ENCODE assay signal across 11 cellular contexts in genomic region chr10:49408437-49409306, GRCh38. TPM values are rescaled to one million over a fixed set of nuclear protein-coding genes. Genes with fewer than 3 reads are reported as not detected.
DNase-seq lines count a peak whose midpoint lies in the region; TF ChIP-seq lines count a peak whose summit lies in the region.
"Had no signal": no experiment of that assay in that cellular context is flagged by ENCODE, and none has a peak within 500 bp of the region (broad histone marks: within the 10 kb centered on the region; RNA-seq: fewer than 3 reads in every experiment).

No MANE protein-coding gene starts in this region.

- CTCF ChIA-PET in SK-N-SH (lab: Yijun Ruan, JAX): interaction anchor here (0.6 to 17.1 kb wide), 38 partner anchors 9 to 884 kb away, joined by 3 to 425 read pairs (median 6); partner anchors contain the start of genes C10orf71, DRGX and TMEM273

- H3K4me2 ChIP-seq in SK-N-SH: no peak overlapping the region
- H3K4me2 ChIP-seq: A549 had no signal

- no peaks in the 10 kb centered on the region for H3K4me1 ChIP-seq in HAP-1
- peaks cover 0 to 32% of the 10 kb centered on the region in 2 experiments; a peak in 2 of 4 replicates for H3K4me1 ChIP-seq in SK-N-SH (ENCODE audit: control insufficient read depth in 1 of 2, insufficient read depth in 2 of 2, low read depth in 1 of 2, low read length in 1 of 2)
- H3K4me1 ChIP-seq: A549 had no signal

- no peaks in the 10 kb centered on the region for H3K9me3 ChIP-seq in HAP-1
- H3K9me3 ChIP-seq in SK-N-SH: no peaks in the 10 kb centered on the region
- H3K9me3 ChIP-seq: A549 had no signal

- H3K27ac ChIP-seq in SK-N-SH (ENCODE audit: low read depth in 2 of 2, low read length in 1 of 2): no peak overlapping the region
- H3K27ac ChIP-seq: A549 had no signal

- 0 out of 2 replicates have a peak, but pooled peaks have one; percentile 10 for TF ChIP-seq RAD21 in SK-N-SH (IDR thresholded peaks at IDR 0.05; ENCODE audit: low read length)

- H2AFZ ChIP-seq in SK-N-SH (ENCODE audit: low read depth): no peak overlapping the region

- no peaks in the 10 kb centered on the region for H3K79me2 ChIP-seq in SK-N-SH (ENCODE audit: insufficient read depth)

- H4K20me1 ChIP-seq in SK-N-SH (ENCODE audit: insufficient read depth): no peaks in the 10 kb centered on the region

- H3K36me3 ChIP-seq in HAP-1 (replicated peaks): no peaks in the 10 kb centered on the region
- H3K36me3 ChIP-seq in SK-N-SH (replicated peaks in 1 of 2; ENCODE audit: control insufficient read depth in 1 of 2, insufficient read depth in 2 of 2, low read length in 1 of 2): no peaks in the 10 kb centered on the region

- POLR2A ChIA-PET in SK-N-SH (lab: Yijun Ruan, JAX): interaction anchor here (1.0 kb wide), 1 partner anchor 13 kb away, joined by 3 read pairs; no protein-coding TSS in a partner anchor

- H3K9ac ChIP-seq in SK-N-SH: no peak overlapping the region

- no peaks in the 10 kb centered on the region for H3K9me2 ChIP-seq in SK-N-SH

- WGBS in SK-N-SH (ENCODE audit: low lambda C conversion rate): 36% methylated on average over 15 of the region's 15 CpGs

- in situ Hi-C loops in HAP-1 (cut with MboI; ENCODE audit: low sequenced_read_pairs): no loop called here

- H3F3A ChIP-seq in SK-N-SH (replicated peaks; ENCODE audit: insufficient read depth): no peaks in the 10 kb centered on the region

- H3K4me3 ChIP-seq in HAP-1: no peak overlapping the region
- no peak overlapping the region for H3K4me3 ChIP-seq in SK-N-SH (ENCODE audit: low read depth in 2 of 2, low read length in 1 of 2)
- H3K4me3 ChIP-seq: A549 had no signal

- DNase-seq in DMS153 (lab: John Stamatoyannopoulos, UW) (peak; percentile 7), DMS153 treated with DMSO at 0.1 percent for 48 hours (lab: John Stamatoyannopoulos, UW; ENCODE audit: unreplicated experiment) (no peak), HAP-1 (ENCODE audit: low spot score in 2 of 2) (peak; percentile 11 to 66), SK-N-SH (no peak), kidney tubule cell (ENCODE audit: low spot score) (peak; percentile 17), activated T-cell treated with anti-CD3 and anti-CD28 coated beads for 4 hours (no peak), EL (no peak), GDM1 (lab: John Stamatoyannopoulos, UW) (no peak)
- DNase-seq: NCI-H526 treated with DMSO at 0.1 percent for 48 hours; stimulated activated CD4-positive, alpha-beta T cell treated with anti-CD3 and anti-CD28 coated beads, Interleukin-4, amount 100 ng/mL, for 24 hours had no signal

- no peak for TF ChIP-seq EP300 in SK-N-SH (IDR thresholded peaks at IDR 0.05; ENCODE audit: borderline replicate concordance in 1 of 2, low read depth in 1 of 2, low read length in 1 of 2)

- H3K27me3 ChIP-seq in HAP-1 (ENCODE audit: low read depth): no peaks in the 10 kb centered on the region
- H3K27me3 ChIP-seq in SK-N-SH (ENCODE audit: insufficient read depth): peaks cover 17% of the 10 kb centered on the region; the same call in 1 of the 2 replicates

- peak; percentile 39 for TF ChIP-seq CTCF in SK-N-SH (IDR thresholded peaks at IDR 0.05)

TF ChIP-seq in SK-N-SH, 30 proteins besides CTCF, POLR2A, EP300 and RAD21:
- TF ChIP-seq RFX5 (IDR thresholded peaks at IDR 0.05; ENCODE audit: low read length) (no peak), FOXM1 (IDR thresholded peaks at IDR 0.05; ENCODE audit: low read depth) (no peak), MEF2A (IDR thresholded peaks at IDR 0.05; ENCODE audit: borderline replicate concordance, low read depth) (no peak), CHD2 (IDR thresholded peaks at IDR 0.05; ENCODE audit: low read length, partially characterized antibody) (no peak), FOSL2 (IDR thresholded peaks at IDR 0.05; ENCODE audit: borderline replicate concordance, low read depth) (no peak), GATA2 (CRISPR knock-in tag; IDR thresholded peaks at IDR 0.05) (no peak), SIN3A (IDR thresholded peaks at IDR 0.05; ENCODE audit: borderline replicate concordance, low read depth, low read length) (no peak), RXRA (IDR thresholded peaks at IDR 0.05; ENCODE audit: borderline replicate concordance, low read depth) (no peak), PBX3 (IDR thresholded peaks at IDR 0.05) (no peak), ELF1 (IDR thresholded peaks at IDR 0.05) (no peak)

RNA-seq across cellular contexts. Expression of gene DRGX, which starts 12.8 kb away (rescaled TPM):
- 0.11 TPM in 1 of 2 replicates, not detected in the other for polyA plus RNA-seq in SK-N-SH (2012; rRNA removed)
- 0.10 and 0.16 TPM in 2 replicates for polyA plus RNA-seq in SK-N-SH (2012; cell fraction: cytosol; rRNA removed)
- polyA plus RNA-seq in SK-N-SH (2012; cell fraction: nucleus; rRNA removed): 0.08 and 0.15 TPM in 2 replicates
- polyA plus RNA-seq: A549 had no signal

Comparison
In these comparisons a context has a peak if more than half of its experiments do, and no peak if none do; other contexts are left out.
1. DNase-seq: peak in DMS153 (single experiment), HAP-1 (2 of 2) and kidney tubule cell (single experiment); none in DMS153 treated with DMSO at 0.1 percent for 48 hours (single experiment), SK-N-SH (single experiment), activated T-cell treated with anti-CD3 and anti-CD28 coated beads for 4 hours (single experiment), EL (single experiment) and GDM1 (single experiment).